In genomic region chr20:52083627-52084232, GRCh38 we compare ENCODE assay signal across 8 cellular contexts.
DNase-seq lines count a peak whose midpoint lies in the region; ATAC-seq and TF ChIP-seq lines count a peak whose summit lies in the region.

No MANE protein-coding gene starts in this region.

- no TSS peak for BruUV-seq in HCT116 (replicated peaks; lab: Mats Ljungman, UMichigan)

- RAD21 ChIA-PET in HCT116 (lab: Charles Lee; ENCODE audit: low non-redundant PET in 1 of 2, low total read pairs in 2 of 2, uncharacterized antibody in 2 of 2, unreplicated experiment in 2 of 2) = interaction anchor here in 1 of 2 experiments (0.6 kb wide), 1 partner anchor 94 kb away, joined by 3 read pairs; no protein-coding TSS in a partner anchor

- H3K9me3 Mint-ChIP-seq in activated T-cell treated with anti-CD3 and anti-CD28 coated beads, Interleukin-2, amount 50 U/mL, for 72 hours = peaks cover 7 to 12% of the 10 kb centered on the region in 2 donors

- H3K4me1 ChIP-seq in HCT116 (ENCODE audit: control insufficient read depth in 1 of 2, insufficient read depth in 2 of 2, low read length in 2 of 2) (no peaks in the 10 kb centered on the region), parathyroid adenoma (no peaks in the 10 kb centered on the region)

- H3K36me3 ChIP-seq in HCT116 (ENCODE audit: control insufficient read depth in 1 of 2, insufficient read depth in 2 of 2, low read length in 2 of 2) (no peaks in the 10 kb centered on the region), parathyroid adenoma (ENCODE audit: control insufficient read depth, insufficient read depth, low read length) (no peaks in the 10 kb centered on the region)

- TF ChIP-seq POLR2A in HCT116 (IDR thresholded peaks at IDR 0.05; ENCODE audit: borderline replicate concordance, extremely low read depth, insufficient read depth, insufficient read length) = no peak

- H2AFZ ChIP-seq in HCT116 (ENCODE audit: low read depth, low read length, poor library complexity, severe bottlenecking) = no peak overlapping the region
- no peak overlapping the region for H2AFZ ChIP-seq in parathyroid adenoma

- no peaks in the 10 kb centered on the region for H3K79me2 ChIP-seq in HCT116 (ENCODE audit: insufficient read depth, low read length)
- H3K79me2 ChIP-seq in parathyroid adenoma = no peaks in the 10 kb centered on the region

- no peaks in the 10 kb centered on the region for H3K9me2 ChIP-seq in HCT116 (ENCODE audit: insufficient read depth)

- H3K36me3 Mint-ChIP-seq in activated T-cell treated with anti-CD3 and anti-CD28 coated beads, Interleukin-2, amount 50 U/mL, for 72 hours (ENCODE audit: insufficient read depth in 2 of 2) = peaks cover 13 to 21% of the 10 kb centered on the region in 2 donors

- peak; percentile 82 for DNase-seq in Ammon's horn (ENCODE audit: low spot score)
- DNase-seq in HCT116 (ENCODE audit: low read depth, low spot score) = peak; percentile 54
- peak; percentile 25 for DNase-seq in NCI-H774 (lab: John Stamatoyannopoulos, UW)
- peak; percentile 45 to 56 for DNase-seq in activated T-cell treated with anti-CD3 and anti-CD28 coated beads, Interleukin-2, amount 50 U/mL, for 72 hours
- DNase-seq in germinal center (ENCODE audit: low spot score) = peak; percentile 17
- DNase-seq in central memory CD4-positive, alpha-beta T cell = no peak

- H3K27me3 ChIP-seq in HCT116 (ENCODE audit: insufficient read depth, low read length) (no peaks in the 10 kb centered on the region), parathyroid adenoma (ENCODE audit: control insufficient read depth, insufficient read depth, low read length) (no peaks in the 10 kb centered on the region)

- H3K9ac ChIP-seq in HCT116 (ENCODE audit: low read length) (no peak overlapping the region), parathyroid adenoma (no peak overlapping the region)

- TF ChIP-seq CTCF in HCT116 (IDR thresholded peaks at IDR 0.05 in 2 of 3, conservative IDR thresholded peaks at IDR 0.05 in 1 of 3; ENCODE audit: borderline replicate concordance in 1 of 3, insufficient read depth in 1 of 3, low read depth in 2 of 3, low read length in 2 of 3) = peak; percentile 58 to 85 (median 77)
- peak; percentile 43 for TF ChIP-seq CTCF in parathyroid adenoma (IDR thresholded peaks at IDR 0.05)

- H3K4me2 ChIP-seq in HCT116 (ENCODE audit: low read length) (no peak overlapping the region), parathyroid adenoma (ENCODE audit: low read length) (no peak overlapping the region)

- no peak overlapping the region for H3K27ac Mint-ChIP-seq in activated T-cell treated with anti-CD3 and anti-CD28 coated beads, Interleukin-2, amount 50 U/mL, for 72 hours

- TF ChIP-seq RAD21 in HCT116 (IDR thresholded peaks at IDR 0.05; ENCODE audit: low read depth) = peak; percentile 95

- ATAC-seq in HCT116 = peak; percentile 85
- ATAC-seq in activated T-cell treated with anti-CD3 and anti-CD28 coated beads, Interleukin-2, amount 50 U/mL, for 72 hours (replicated peaks in 1 of 2) = peak; percentile 36 to 46
- ATAC-seq in GM18511 (IDR thresholded peaks at IDR 0.05; ENCODE audit: unreplicated experiment) = no peak

- H3K9me3 ChIP-seq in HCT116 (ENCODE audit: control insufficient read depth in 1 of 2, insufficient read depth in 1 of 2, low read depth in 1 of 2, low read length in 2 of 2) = peaks cover 10% of the 10 kb centered on the region in 2 experiments; a peak in 3 of 4 replicates
- no peaks in the 10 kb centered on the region for H3K9me3 ChIP-seq in parathyroid adenoma (ENCODE audit: control insufficient read depth, low read length)

- intact Hi-C loops in HCT116 (cut with micrococcal nuclease) = loop anchor here (1.0 to 5.0 kb wide), 5 partner anchors 281 to 1096 kb away; partner anchors contain the start of gene SALL4

- H3K27me3 Mint-ChIP-seq in activated T-cell treated with anti-CD3 and anti-CD28 coated beads, Interleukin-2, amount 50 U/mL, for 72 hours (ENCODE audit: low read depth) = no peaks in the 10 kb centered on the region

- POLR2A ChIA-PET in HCT116 (lab: Charles Lee) = no interaction called here

- no peak overlapping the region for H3K4me3 Mint-ChIP-seq in activated T-cell treated with anti-CD3 and anti-CD28 coated beads, Interleukin-2, amount 50 U/mL, for 72 hours

- H3K4me3 ChIP-seq in HCT116 (replicated peaks in 1 of 2; ENCODE audit: low read depth in 1 of 2, low read length in 2 of 2) (no peak overlapping the region), parathyroid adenoma (ENCODE audit: low read depth, low read length) (no peak overlapping the region)

- no peaks in the 10 kb centered on the region for H3K4me1 Mint-ChIP-seq in activated T-cell treated with anti-CD3 and anti-CD28 coated beads, Interleukin-2, amount 50 U/mL, for 72 hours (ENCODE audit: low read depth)

- H3K27ac ChIP-seq in HCT116 (ENCODE audit: low read depth, low read length) = no peak overlapping the region
- no peak overlapping the region for H3K27ac ChIP-seq in parathyroid adenoma

- H4K20me1 ChIP-seq in HCT116 (ENCODE audit: insufficient read depth) = no peaks in the 10 kb centered on the region

- CTCF ChIA-PET in HCT116 (lab: Charles Lee) = interaction anchor here (0.6 to 1.9 kb wide), 13 partner anchors 109 to 1096 kb away, joined by 3 to 11 read pairs (median 3); no protein-coding TSS in a partner anchor

TF ChIP-seq in HCT116, 20 proteins besides CTCF, POLR2A, EP300 and RAD21:
- TF ChIP-seq CEBPB (IDR thresholded peaks at IDR 0.05; ENCODE audit: low read depth) = peak; percentile 13; the same call in 1 of the 2 replicates
- no peak for TF ChIP-seq JUND (IDR thresholded peaks at IDR 0.05)
